ENCODE assay signal across 1 cellular context in genomic region chr2:197934926-197935274, GRCh38.
TF ChIP-seq lines count a peak whose summit lies in the region.

No MANE protein-coding gene starts in this region.

TF ChIP-seq in GM12878, 131 proteins besides CTCF, POLR2A, EP300 and RAD21 (continued from another document):
- no peak for TF ChIP-seq E4F1 (IDR thresholded peaks at IDR 0.05; ENCODE audit: borderline replicate concordance, partially characterized antibody)
- no peak for TF ChIP-seq BMI1 (IDR thresholded peaks at IDR 0.05; ENCODE audit: borderline replicate concordance)
- no peak for TF ChIP-seq ZZZ3 (IDR thresholded peaks at IDR 0.05; ENCODE audit: control insufficient read depth, insufficient read length, low read depth)
- TF ChIP-seq YBX1 (IDR thresholded peaks at IDR 0.05) = no peak
